In genomic region chr15:43125095-43125661, GRCh38 we compare ENCODE assay signal across 18 cellular contexts. TPM values are rescaled to one million over a fixed set of nuclear protein-coding genes. Genes with fewer than 3 reads are reported as not detected.
DNase-seq lines count a peak whose midpoint lies in the region; ATAC-seq and TF ChIP-seq lines count a peak whose summit lies in the region.
"Had no signal": no experiment of that assay in that cellular context is flagged by ENCODE, and none has a peak within 500 bp of the region (broad histone marks: within the 10 kb centered on the region; RNA-seq: fewer than 3 reads in every experiment).

No MANE protein-coding gene starts in this region.

- TF ChIP-seq CTCF in omental fat pad (IDR thresholded peaks at IDR 0.05) = no peak

- in situ Hi-C loops in Caki2 (cut with HindIII; ENCODE audit: low pct_unique_long_range_greater_than_20kb, low sequenced_read_pairs) = no loop called here

- ATAC-seq in GM21825 (IDR thresholded peaks at IDR 0.05; ENCODE audit: unreplicated experiment) = no peak
- no peak for ATAC-seq in HG03469 (IDR thresholded peaks at IDR 0.05; ENCODE audit: unreplicated experiment)
- no peak for ATAC-seq in omental fat pad (ENCODE audit: low FRiP score)
- ATAC-seq: Panc1, Right ventricle myocardium inferior had no signal

- DNase-seq in Caki2 (ENCODE audit: low read depth) (peak; percentile 22), HT-29 (ENCODE audit: low spot score) (peak; percentile 60), kidney tubule cell (ENCODE audit: low spot score) (peak; percentile 46), renal cortical epithelial cell (ENCODE audit: low read depth) (peak; percentile 52), omental fat pad (ENCODE audit: low spot score) (no peak)
- DNase-seq: AML-193, DMS 273 treated with DMSO at 0.1 percent for 48 hours, GDM1, Karpas-422, NCI-H1048, NCI-H1436, NCI-H1930, NCI-H226, NCI-H524 had no signal

RNA-seq across cellular contexts. Expression of gene TMEM62, which starts 8.2 kb away (rescaled TPM):
- 27.1 and 37.7 TPM in 2 replicates for total RNA-seq in Caki2 (2014; rRNA removed; shearing (Covaris generic); ENCODE audit: low replicate concordance)
- total RNA-seq in HT-29 (2014; rRNA removed; shearing (Covaris generic)) = 61.4 and 66.1 TPM in 2 replicates
- total RNA-seq in renal cortical epithelial cell (23.4 and 37.0 TPM in 2 replicates), omental fat pad (10 to 100 TPM; 16.6 to 32.9 (median 21.0) TPM)

RNA-seq across cellular contexts. Expression of gene UBR1, which starts 19.3 kb away (rescaled TPM):
- total RNA-seq in Caki2 (2014; rRNA removed; shearing (Covaris generic); ENCODE audit: low replicate concordance) = 15.1 and 37.6 TPM in 2 replicates
- 20.2 and 23.6 TPM in 2 replicates for total RNA-seq in HT-29 (2014; rRNA removed; shearing (Covaris generic))
- total RNA-seq in renal cortical epithelial cell = 32.2 and 42.7 TPM in 2 replicates
- total RNA-seq in omental fat pad = 10 to 100 TPM; 37.3 to 45.7 (median 43.5) TPM
